3 cellular contexts compared by ENCODE assay signal in the genomic region with DNA sequence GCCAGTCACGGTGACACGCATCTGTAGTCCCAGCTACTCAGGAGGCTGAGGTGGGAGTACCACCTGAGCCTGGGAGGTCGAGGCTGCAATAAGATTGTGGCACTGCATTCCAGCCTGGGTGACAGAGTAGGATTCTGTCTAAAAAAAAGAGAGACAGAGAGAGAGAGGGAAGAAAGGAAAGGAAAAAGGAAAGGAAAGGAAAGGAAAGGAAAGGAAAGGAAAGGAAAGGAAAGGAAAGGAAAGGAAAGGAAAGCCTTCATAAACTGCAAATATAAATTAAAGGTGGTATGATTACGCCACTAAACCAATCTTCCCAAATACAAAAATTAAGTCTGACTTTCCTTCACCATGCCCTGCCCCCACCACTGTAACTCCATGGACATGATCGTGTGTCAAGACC.
"Had no signal": no experiment of that assay in that cellular context is flagged by ENCODE, and none has a peak within 500 bp of the region (broad histone marks: within the 10 kb centered on the region; RNA-seq: fewer than 3 reads in every experiment).

No MANE protein-coding gene starts in this region.

- H3K4me3 ChIP-seq: GM12878 had no signal

- DNase-seq: GDM1, GF-D8 had no signal

- ATAC-seq: GM12878 had no signal
